ENCODE assay signal across 35 cellular contexts in genomic region chr15:94141802-94142201, GRCh38.
"Had no signal": no experiment of that assay in that cellular context is flagged by ENCODE, and none has a peak within 500 bp of the region (broad histone marks: within the 10 kb centered on the region; RNA-seq: fewer than 3 reads in every experiment).

No MANE protein-coding gene starts in this region.

- H3K4me3 ChIP-seq: MG63 had no signal

- H3K36me3 ChIP-seq: MG63 had no signal

- DNase-seq: Karpas-422, Kasumi-1, MG63, MM.1S, MV-4-11, NCI-H1048, NCI-H1092, NCI-H1092 treated with DMSO at 0.1 percent for 48 hours, NCI-H1105, NCI-H1105 treated with DMSO at 0.1 percent for 48 hours, NCI-H1417, NCI-H1417 treated with DMSO at 0.1 percent for 48 hours, NCI-H1436, NCI-H1436 treated with DMSO at 0.1 percent for 48 hours, NCI-H146, NCI-H1694, NCI-H1694 treated with DMSO at 0.1 percent for 48 hours, NCI-H187, NCI-H187 treated with DMSO at 0.1 percent for 48 hours, NCI-H1930, NCI-H2029, NCI-H2029 treated with DMSO at 0.1 percent for 48 hours, NCI-H2081, NCI-H2081 treated with DMSO at 0.1 percent for 48 hours, NCI-H2107, NCI-H2171, NCI-H2171 treated with DMSO at 0.1 percent for 48 hours, NCI-H2227 treated with DMSO at 0.1 percent for 48 hours, NCI-H226, NCI-H345, NCI-H446, NCI-H446 treated with DMSO at 0.1 percent for 48 hours, NCI-H510A, NCI-H510A treated with DMSO at 0.1 percent for 48 hours, NCI-H524 had no signal

- H3K9me3 ChIP-seq: MG63 had no signal
